ENCODE assay signal across 22 cellular contexts in genomic region chr11:31649129-31649528, GRCh38.
"Had no signal": no experiment of that assay in that cellular context is flagged by ENCODE, and none has a peak within 500 bp of the region (broad histone marks: within the 10 kb centered on the region; RNA-seq: fewer than 3 reads in every experiment).

No MANE protein-coding gene starts in this region.

- H3K27ac ChIP-seq: HL-60, KMS-11, SJSA1, SK-N-MC had no signal

- H3K9me3 ChIP-seq: SJSA1 had no signal

- H3K4me2 ChIP-seq: KMS-11 had no signal

- DNase-seq: Kasumi-1, MM.1S, NCI-H1092 treated with DMSO at 0.1 percent for 48 hours, NCI-H1436, NCI-H187, NCI-H2029, NCI-H2081 treated with DMSO at 0.1 percent for 48 hours, NCI-H2171, NCI-H226, NCI-H510A, NCI-H524 treated with DMSO at 0.1 percent for 48 hours, NCI-H774, Right ventricle myocardium superior, RPMI8226, SIG-M5, SW 1271, T-helper 1 cell had no signal

- FAIRE-seq: HTR-8/SVneo had no signal

- H3K9ac ChIP-seq: KMS-11 had no signal

- H3K4me3 ChIP-seq: SJSA1, SK-N-MC had no signal

- H3K36me3 ChIP-seq: SJSA1 had no signal

- H3K27me3 ChIP-seq: SJSA1 had no signal
